ENCODE assay signal across 14 cellular contexts in the genomic region with DNA sequence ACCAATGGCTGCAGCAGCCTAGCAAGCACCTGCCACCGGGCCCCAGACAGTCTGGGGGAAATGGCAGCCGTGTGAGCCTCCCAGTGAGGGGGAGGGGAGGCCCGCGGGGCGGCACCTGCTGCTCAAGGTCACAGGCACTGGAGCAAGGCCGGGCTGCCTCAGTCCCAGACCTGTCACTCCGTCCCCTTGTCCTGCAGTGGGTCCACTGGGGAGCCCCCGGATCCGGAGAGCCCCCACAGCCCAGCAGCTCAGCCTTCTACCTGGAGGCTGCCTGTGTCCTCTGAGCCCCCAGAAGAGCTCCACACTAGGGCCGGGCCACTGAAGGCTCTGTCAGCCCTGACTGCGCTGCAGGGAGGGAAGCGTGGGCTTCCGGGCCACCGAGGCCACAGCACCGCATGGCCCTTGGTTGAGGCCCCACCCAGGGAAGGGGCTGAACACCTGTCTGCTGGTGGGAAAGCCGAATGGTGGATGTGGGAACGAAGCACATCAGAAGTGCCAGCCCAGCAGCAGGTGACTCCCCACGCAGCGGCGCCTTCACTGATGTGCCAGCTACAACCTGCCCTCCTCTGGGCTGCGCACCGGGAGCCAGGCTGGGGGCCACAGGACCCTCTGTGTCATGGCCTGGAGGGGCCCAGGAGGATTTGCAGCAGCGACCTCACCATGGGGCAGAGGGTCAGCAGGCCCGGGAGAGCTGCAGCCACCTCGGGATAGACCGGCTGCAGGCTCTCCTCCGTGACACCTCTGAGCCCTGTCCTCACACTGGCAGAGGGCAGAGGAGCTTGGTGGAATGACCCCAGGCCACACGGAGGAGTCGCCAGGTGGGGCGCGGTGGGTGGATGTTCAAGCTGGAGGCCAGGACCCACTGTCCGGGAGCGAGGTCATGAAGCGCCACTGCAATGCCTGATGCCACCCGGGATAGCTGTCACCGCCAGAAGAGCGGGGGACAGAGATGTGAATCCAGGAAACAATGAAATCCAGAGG. TPM values are rescaled to one million over a fixed set of nuclear protein-coding genes. Genes with fewer than 3 reads are reported as not detected.
A peak's percentile ranks its signal among the peaks of the same experiment; 100 is the strongest.
DNase-seq lines count a peak whose midpoint lies in the region; ATAC-seq and TF ChIP-seq lines count a peak whose summit lies in the region.
"Had no signal": no experiment of that assay in that cellular context is flagged by ENCODE, and none has a peak within 500 bp of the region (broad histone marks: within the 10 kb centered on the region; RNA-seq: fewer than 3 reads in every experiment).

No MANE protein-coding gene starts in this region.

- no peaks in the 10 kb centered on the region for H3K36me3 ChIP-seq in endodermal cell (ENCODE audit: control insufficient read depth, insufficient read depth, low read length)
- H3K36me3 ChIP-seq: pancreas had no signal

- H3K4me1 Mint-ChIP-seq in endodermal cell: no peaks in the 10 kb centered on the region
- peaks cover 18% of the 10 kb centered on the region for H3K4me1 Mint-ChIP-seq in stimulated activated effector memory CD8-positive, alpha-beta T cell treated with anti-CD3 and anti-CD28 coated beads, Interleukin-12 subunit alpha, Interleukin-12 subunit beta, amount 100 ng/mL, for 72 hours
- H3K4me1 Mint-ChIP-seq in HFFc6 (ENCODE audit: low read depth): peaks cover 14% of the 10 kb centered on the region

- H3K9ac ChIP-seq in endodermal cell (ENCODE audit: extremely low read depth, low read length, poor library complexity, severe bottlenecking): no peak overlapping the region

- no peak overlapping the region for H3K27ac ChIP-seq in endodermal cell (ENCODE audit: low read depth, low read length)
- H3K27ac ChIP-seq: C4-2B, pancreas had no signal

- H3K4me3 ChIP-seq in endodermal cell (ENCODE audit: low read length): no peak overlapping the region
- H3K4me3 ChIP-seq: pancreas had no signal

- H3K27me3 Mint-ChIP-seq in endodermal cell (ENCODE audit: insufficient read depth) (peaks cover 3% of the 10 kb centered on the region), HFFc6 (ENCODE audit: insufficient read depth) (peaks cover 27% of the 10 kb centered on the region)

- H3K27ac Mint-ChIP-seq in endodermal cell: no peak overlapping the region
- H3K27ac Mint-ChIP-seq in stimulated activated effector memory CD8-positive, alpha-beta T cell treated with anti-CD3 and anti-CD28 coated beads, Interleukin-12 subunit alpha, Interleukin-12 subunit beta, amount 100 ng/mL, for 72 hours: peak overlapping the region; percentile 89
- H3K27ac Mint-ChIP-seq in HFFc6: no peak overlapping the region
- H3K27ac Mint-ChIP-seq: T-helper 2 cell treated with Interferon-gamma antibody and Interleukin-4, amounts not matched to agents 5 μg/mL and 100 μg/mL, for 36 hours had no signal

- H3K36me3 Mint-ChIP-seq in endodermal cell (ENCODE audit: low read depth) (no peaks in the 10 kb centered on the region), HFFc6 (ENCODE audit: low read depth) (no peaks in the 10 kb centered on the region; the same call in 1 of the 2 replicates)
- peaks cover 6% of the 10 kb centered on the region for H3K36me3 Mint-ChIP-seq in stimulated activated effector memory CD8-positive, alpha-beta T cell treated with anti-CD3 and anti-CD28 coated beads, Interleukin-12 subunit alpha, Interleukin-12 subunit beta, amount 100 ng/mL, for 72 hours

- DNase-seq in activated effector memory CD4-positive, alpha-beta T cell treated with anti-CD3 and anti-CD28 coated beads, Interleukin-2, amount 50 U/mL, for 16 hours: peak; percentile 58
- no peak for DNase-seq in activated effector memory CD4-positive, alpha-beta T cell treated with Interleukin-2 at 50 U/mL for 16 hours
- peak; percentile 2 for DNase-seq in NCI-H128 (lab: John Stamatoyannopoulos, UW; ENCODE audit: unreplicated experiment)
- DNase-seq in endodermal cell: peak; percentile 49
- DNase-seq in stimulated activated effector memory CD8-positive, alpha-beta T cell treated with anti-CD3 and anti-CD28 coated beads, Interleukin-12 subunit alpha, Interleukin-12 subunit beta, amount 100 ng/mL, for 72 hours (ENCODE audit: low spot score in 2 of 2): no peak
- DNase-seq in HFFc6: no peak
- DNase-seq: NCI-H1048; stimulated activated CD4-positive, alpha-beta T cell treated with anti-CD3 and anti-CD28 coated beads, Interleukin-2, amount 100 ng/mL, for 24 hours; stimulated activated naive CD4-positive, alpha-beta T cell treated with Interleukin-2 at 50 U/mL for 16 hours had no signal

- no peaks in the 10 kb centered on the region for H3K27me3 ChIP-seq in endodermal cell (ENCODE audit: control insufficient read depth, insufficient read depth, low read length, poor library complexity, severe bottlenecking)
- H3K27me3 ChIP-seq: pancreas had no signal

- H3K4me3 Mint-ChIP-seq in endodermal cell: no peak overlapping the region
- no peak overlapping the region for H3K4me3 Mint-ChIP-seq in stimulated activated effector memory CD8-positive, alpha-beta T cell treated with anti-CD3 and anti-CD28 coated beads, Interleukin-12 subunit alpha, Interleukin-12 subunit beta, amount 100 ng/mL, for 72 hours
- no peak overlapping the region; the same call in 1 of the 2 replicates for H3K4me3 Mint-ChIP-seq in HFFc6
- H3K4me3 Mint-ChIP-seq: T-helper 2 cell treated with Interferon-gamma antibody and Interleukin-4, amounts not matched to agents 5 μg/mL and 100 μg/mL, for 36 hours had no signal

- no peaks in the 10 kb centered on the region for H3K9me3 ChIP-seq in endodermal cell (ENCODE audit: control insufficient read depth, low read length)
- H3K9me3 ChIP-seq: pancreas had no signal

- TF ChIP-seq CTCF in endodermal cell (conservative IDR thresholded peaks at IDR 0.05) (no peak), HFFc6 (IDR thresholded peaks at IDR 0.05) (no peak)

- H3K4me1 ChIP-seq in endodermal cell (ENCODE audit: control insufficient read depth, insufficient read depth, low read length): no peaks in the 10 kb centered on the region
- H3K4me1 ChIP-seq: pancreas had no signal

- ATAC-seq in stimulated activated effector memory CD8-positive, alpha-beta T cell treated with anti-CD3 and anti-CD28 coated beads, Interleukin-12 subunit alpha, Interleukin-12 subunit beta, amount 100 ng/mL, for 72 hours: peak; percentile 14
- ATAC-seq in GM21367 (IDR thresholded peaks at IDR 0.05; ENCODE audit: unreplicated experiment) (no peak), HG03095 (IDR thresholded peaks at IDR 0.05; ENCODE audit: unreplicated experiment) (no peak)

- 89 to 90% methylated on average over 27 to 37 of the region's 37 CpGs for WGBS in endodermal cell (ENCODE audit: insufficient coverage in 1 of 2, insufficient read length in 1 of 2), 2 experiments

- H3K9me3 Mint-ChIP-seq in endodermal cell: peaks cover 14% of the 10 kb centered on the region
- H3K9me3 Mint-ChIP-seq in stimulated activated effector memory CD8-positive, alpha-beta T cell treated with anti-CD3 and anti-CD28 coated beads, Interleukin-12 subunit alpha, Interleukin-12 subunit beta, amount 100 ng/mL, for 72 hours: no peaks in the 10 kb centered on the region
- H3K9me3 Mint-ChIP-seq in HFFc6: peaks cover 3% of the 10 kb centered on the region
- H3K9me3 Mint-ChIP-seq: T-helper 2 cell treated with Interferon-gamma antibody and Interleukin-4, amounts not matched to agents 5 μg/mL and 100 μg/mL, for 36 hours had no signal

RNA-seq across cellular contexts. Expression of gene MXD4, which starts 35.0 kb away (rescaled TPM):
- 10 to 100 TPM; 46.0 to 78.8 TPM for total RNA-seq in endodermal cell
- polyA plus RNA-seq in endodermal cell (2013, experiment 1 of 2): 44.5 TPM
- 46.2 TPM for polyA plus RNA-seq in endodermal cell (2013, experiment 2 of 2)
- total RNA-seq in HFFc6 (2021; fragmentation: NEBNext Ultra II Directional; extraction: Animal tissue kit (Norgen Biotek cat#: 25700)): 10 to 100 TPM; 56.5 to 81.8 (median 60.3) TPM

RNA-seq across cellular contexts. Expression of gene HAUS3, which starts 55.0 kb away (rescaled TPM):
- 10 to 100 TPM; 17.0 to 22.6 TPM for total RNA-seq in endodermal cell
- polyA plus RNA-seq in endodermal cell (2013, experiment 1 of 2): 17.3 TPM
- 17.0 TPM for polyA plus RNA-seq in endodermal cell (2013, experiment 2 of 2)
- 10 to 100 TPM in 2 of 6 experiments, 1 to 10 TPM in 4; 6.9 to 10.8 (median 8.6) TPM for total RNA-seq in HFFc6 (2021; fragmentation: NEBNext Ultra II Directional; extraction: Animal tissue kit (Norgen Biotek cat#: 25700))

RNA-seq across cellular contexts. Expression of gene POLN, which starts 55.0 kb away (rescaled TPM):
- total RNA-seq in endodermal cell: 1 to 10 TPM; 2.8 to 2.9 TPM
- polyA plus RNA-seq in endodermal cell (2013, experiment 1 of 2): 1.0 TPM
- polyA plus RNA-seq in endodermal cell (2013, experiment 2 of 2): 0.70 TPM
- total RNA-seq in HFFc6 (2021; fragmentation: NEBNext Ultra II Directional; extraction: Animal tissue kit (Norgen Biotek cat#: 25700)): 1 to 10 TPM; 1.5 to 3.4 (median 2.2) TPM

Comparison
In these comparisons a context has a peak if more than half of its experiments do, and no peak if none do; other contexts are left out.
1. DNase-seq: peak in activated effector memory CD4-positive, alpha-beta T cell treated with anti-CD3 and anti-CD28 coated beads, Interleukin-2, amount 50 U/mL, for 16 hours (single experiment), NCI-H128 (single experiment) and endodermal cell (single experiment); none in activated effector memory CD4-positive, alpha-beta T cell treated with Interleukin-2 at 50 U/mL for 16 hours (single experiment), stimulated activated effector memory CD8-positive, alpha-beta T cell treated with anti-CD3 and anti-CD28 coated beads, Interleukin-12 subunit alpha, Interleukin-12 subunit beta, amount 100 ng/mL, for 72 hours (0 of 2) and HFFc6 (single experiment).